ENCODE assay signal across 23 cellular contexts in genomic region chr2:121212661-121213325, GRCh38.
DNase-seq lines count a peak whose midpoint lies in the region; FAIRE-seq and TF ChIP-seq lines count a peak whose summit lies in the region.
"Had no signal": no experiment of that assay in that cellular context is flagged by ENCODE, and none has a peak within 500 bp of the region (broad histone marks: within the 10 kb centered on the region; RNA-seq: fewer than 3 reads in every experiment).

No MANE protein-coding gene starts in this region.

- peak overlapping the region; percentile 74; the same call in 1 of the 2 replicates for H3K27ac ChIP-seq in VCaP
- H3K27ac ChIP-seq in kidney (ENCODE audit: low read depth in 2 of 2, low read length in 2 of 2), result peak overlapping the region; percentile 85 to 87
- no peak overlapping the region for H3K27ac ChIP-seq in spleen
- no peak overlapping the region for H3K27ac ChIP-seq in breast epithelium
- H3K27ac ChIP-seq: GM23248, SK-N-MC had no signal

- H3K9ac ChIP-seq in kidney (ENCODE audit: low read length in 2 of 2), result no peak overlapping the region
- H3K9ac ChIP-seq: GM23248 had no signal

- H3K9me3 ChIP-seq in kidney (ENCODE audit: control insufficient read depth in 1 of 2, low read length in 2 of 2) (no peaks in the 10 kb centered on the region), spleen (no peaks in the 10 kb centered on the region), breast epithelium (no peaks in the 10 kb centered on the region)
- H3K9me3 ChIP-seq: BE2C, MG63 had no signal

- H3K4me3 ChIP-seq in kidney (ENCODE audit: low read length in 2 of 2) (no peak overlapping the region), spleen (no peak overlapping the region), breast epithelium (no peak overlapping the region)
- H3K4me3 ChIP-seq: GM23248, MG63, SK-N-MC had no signal

- TF ChIP-seq CTCF in VCaP (conservative IDR thresholded peaks at IDR 0.05) (no peak), kidney (IDR thresholded peaks at IDR 0.05; ENCODE audit: borderline replicate concordance, extremely low read depth, insufficient read depth) (no peak), spleen (IDR thresholded peaks at IDR 0.05 in 8 of 11, conservative IDR thresholded peaks at IDR 0.05 in 3 of 11) (no peak), breast epithelium (IDR thresholded peaks at IDR 0.05) (no peak)

- H3K27me3 ChIP-seq in spleen (replicated peaks in 1 of 7) (peaks cover 0 to 11% (median 0%) of the 10 kb centered on the region in 7 donors), breast epithelium (no peaks in the 10 kb centered on the region)
- H3K27me3 ChIP-seq: BE2C, MG63 had no signal

- intact Hi-C loops in kidney (cut with DNase I), result no loop called here
- intact Hi-C loops in spleen (cut with DNase I; ENCODE audit: low total_unique reads), result no loop called here
- intact Hi-C loops in breast epithelium (cut with DNase I; ENCODE audit: low total_unique reads), result no loop called here

- WGBS in spleen, 5 donors, result 83 to 91% (median 87%) methylated on average over 15 to 33 of the region's 33 CpGs

- DNase-seq in ELF-1 (ENCODE audit: low read depth, low spot score), result peak; percentile 27
- peak; percentile 49 for DNase-seq in kidney
- DNase-seq in spleen, result peak; percentile 64
- DNase-seq in breast epithelium (ENCODE audit: low spot score in 2 of 2), result no peak
- no peak for DNase-seq in SHP77 (lab: John Stamatoyannopoulos, UW)
- no peak for DNase-seq in NCI-H82 treated with DMSO at 0.1 percent for 48 hours (lab: John Stamatoyannopoulos, UW; ENCODE audit: unreplicated experiment)
- DNase-seq: 8988T, ACHN, BE2C, Calu3, DMS79 treated with DMSO at 0.1 percent for 48 hours, GM23248, HCEC 1CT, IMR-90, KG1, MG63, NCI-H2029, NCI-H2227 treated with DMSO at 0.1 percent for 48 hours, NCI-H526 treated with DMSO at 0.1 percent for 48 hours, SIG-M5 had no signal

- H3K4me1 ChIP-seq in kidney (ENCODE audit: control insufficient read depth in 1 of 2, insufficient read depth in 1 of 2, low read depth in 1 of 2, low read length in 2 of 2) (peaks cover 12 to 35% of the 10 kb centered on the region in 2 donors), spleen (no peaks in the 10 kb centered on the region), breast epithelium (no peaks in the 10 kb centered on the region)

- no peak for FAIRE-seq in kidney (lab: Jason Lieb, UNC)
- FAIRE-seq: GM12892 had no signal

- H3K36me3 ChIP-seq in kidney (ENCODE audit: control insufficient read depth in 1 of 2, insufficient read depth in 2 of 2, low read length in 2 of 2) (peaks cover 8 to 9% of the 10 kb centered on the region in 2 donors), spleen (no peaks in the 10 kb centered on the region), breast epithelium (no peaks in the 10 kb centered on the region)
- H3K36me3 ChIP-seq: BE2C, MG63 had no signal

- TF ChIP-seq POLR2A in spleen (IDR thresholded peaks at IDR 0.05) (no peak), breast epithelium (IDR thresholded peaks at IDR 0.05) (no peak)

Comparison
In these comparisons a context has a peak if more than half of its experiments do, and no peak if none do; other contexts are left out.
1. DNase-seq: peak in ELF-1 (single experiment), kidney (single experiment) and spleen (single experiment); none in breast epithelium (0 of 2), SHP77 (0 of 2) and NCI-H82 treated with DMSO at 0.1 percent for 48 hours (single experiment).
2. H3K27ac ChIP-seq: peak in VCaP (single experiment) and kidney (2 of 2); none in spleen (0 of 8) and breast epithelium (0 of 2).